9 cellular contexts compared by ENCODE assay signal in genomic region chr9:78023003-78023741, GRCh38. TPM values are rescaled to one million over a fixed set of nuclear protein-coding genes. Genes with fewer than 3 reads are reported as not detected.
DNase-seq lines count a peak whose midpoint lies in the region; ATAC-seq and TF ChIP-seq lines count a peak whose summit lies in the region.
"Had no signal": no experiment of that assay in that cellular context is flagged by ENCODE, and none has a peak within 500 bp of the region (broad histone marks: within the 10 kb centered on the region; RNA-seq: fewer than 3 reads in every experiment).

No MANE protein-coding gene starts in this region.

- peaks cover 82% of the 10 kb centered on the region for H3K4me1 Mint-ChIP-seq in chondrocyte (ENCODE audit: low read depth)

- H2AFZ ChIP-seq in ACC112 (ENCODE audit: low read length, unreplicated experiment), result no peak overlapping the region

- no peak overlapping the region for H3K4me3 Mint-ChIP-seq in chondrocyte (ENCODE audit: unreplicated experiment)

- H3K9me3 Mint-ChIP-seq in chondrocyte (ENCODE audit: low read depth), result no peaks in the 10 kb centered on the region

- H3K27me3 Mint-ChIP-seq in chondrocyte (ENCODE audit: low read depth), result no peaks in the 10 kb centered on the region

- intact Hi-C loops in thyroid gland (cut with DNase I), result no loop called here

- 50 to 62% methylated on average over 5 of the region's 5 CpGs for WGBS in thyroid gland, 2 donors

- no peak for TF ChIP-seq CTCF in chondrocyte (IDR thresholded peaks at IDR 0.05)
- TF ChIP-seq CTCF in thyroid gland (IDR thresholded peaks at IDR 0.05), result no peak

- peaks cover 55% of the 10 kb centered on the region for H3K4me1 ChIP-seq in ACC112 (ENCODE audit: control insufficient read depth, insufficient read depth, low read length, unreplicated experiment)
- peaks cover 31 to 39% of the 10 kb centered on the region in 2 donors for H3K4me1 ChIP-seq in thyroid gland

- H3K4me3 ChIP-seq in ACC112 (ENCODE audit: low read depth, low read length), result peak overlapping the region; percentile 23
- no peak overlapping the region for H3K4me3 ChIP-seq in thyroid gland (replicated peaks in 1 of 3)

- H3K27ac ChIP-seq in ACC112 (ENCODE audit: low read depth, low read length), result peak overlapping the region; percentile 28
- H3K27ac ChIP-seq in KOPT-K1 (ENCODE audit: low read depth, low read length, poor library complexity, severe bottlenecking), result peak overlapping the region; percentile 26
- no peak overlapping the region for H3K27ac ChIP-seq in thyroid gland
- H3K27ac ChIP-seq: foreskin keratinocyte had no signal

- H3K27ac Mint-ChIP-seq in chondrocyte (ENCODE audit: unreplicated experiment), result peak overlapping the region; percentile 76

- H3K79me2 ChIP-seq in ACC112 (ENCODE audit: control insufficient read depth, insufficient read depth, low read length, unreplicated experiment), result peaks cover 89% of the 10 kb centered on the region

- H3K36me3 Mint-ChIP-seq in chondrocyte (ENCODE audit: low read depth), result no peaks in the 10 kb centered on the region

- no peak for ATAC-seq in HG03196 (IDR thresholded peaks at IDR 0.05; ENCODE audit: unreplicated experiment)
- ATAC-seq in HG03095 (IDR thresholded peaks at IDR 0.05; ENCODE audit: unreplicated experiment), result no peak
- ATAC-seq: foreskin keratinocyte had no signal

- H3K27me3 ChIP-seq in ACC112 (ENCODE audit: insufficient read depth, low read length), result no peaks in the 10 kb centered on the region
- no peaks in the 10 kb centered on the region for H3K27me3 ChIP-seq in thyroid gland
- H3K27me3 ChIP-seq: foreskin keratinocyte had no signal

- TF ChIP-seq POLR2A in thyroid gland (IDR thresholded peaks at IDR 0.05), result no peak

- DNase-seq in chondrocyte (ENCODE audit: low spot score), result no peak
- DNase-seq in medulla oblongata (ENCODE audit: extremely low spot score), result peak; percentile 88
- no peak for DNase-seq in DMS153 treated with DMSO at 0.1 percent for 48 hours (lab: John Stamatoyannopoulos, UW; ENCODE audit: unreplicated experiment)
- DNase-seq in thyroid gland, result no peak

- H3K36me3 ChIP-seq in ACC112 (ENCODE audit: insufficient read depth, low read length), result no peaks in the 10 kb centered on the region
- peaks cover 26% of the 10 kb centered on the region for H3K36me3 ChIP-seq in KOPT-K1 (ENCODE audit: insufficient read depth, low read length)
- no peaks in the 10 kb centered on the region for H3K36me3 ChIP-seq in thyroid gland

- H3K9me3 ChIP-seq in KOPT-K1 (ENCODE audit: insufficient read depth, low read length, poor library complexity, severe bottlenecking) (no peaks in the 10 kb centered on the region), thyroid gland (no peaks in the 10 kb centered on the region)

RNA-seq across cellular contexts. Expression of gene GNAQ, which starts 8.4 kb away (rescaled TPM):
- total RNA-seq in chondrocyte (73.8 to 88.3 TPM (median 87.0 TPM) in 3 replicates), thyroid gland (10 to 100 TPM; 40.0 to 60.8 (median 58.1) TPM)

Comparison
In these comparisons a context has a peak if more than half of its experiments do, and no peak if none do; other contexts are left out.
1. H3K27ac ChIP-seq: peak in ACC112 (single experiment) and KOPT-K1 (single experiment); none in thyroid gland (0 of 3).